14 cellular contexts compared by ENCODE assay signal in genomic region chr13:79267560-79267959, GRCh38.
DNase-seq lines count a peak whose midpoint lies in the region; ATAC-seq, FAIRE-seq and TF ChIP-seq lines count a peak whose summit lies in the region.
"Had no signal": no experiment of that assay in that cellular context is flagged by ENCODE, and none has a peak within 500 bp of the region (broad histone marks: within the 10 kb centered on the region; RNA-seq: fewer than 3 reads in every experiment).

No MANE protein-coding gene starts in this region.

- no peak overlapping the region for H3K4me3 ChIP-seq in bronchial epithelial cell (ENCODE audit: low read depth, low read length)
- no peak overlapping the region for H3K4me3 ChIP-seq in upper lobe of right lung

- no peak overlapping the region for H3K27ac ChIP-seq in upper lobe of right lung
- H3K27ac ChIP-seq: C4-2B had no signal

- TF ChIP-seq CTCF in bronchial epithelial cell (IDR thresholded peaks at IDR 0.05; ENCODE audit: insufficient read depth, low read length, severe bottlenecking) (no peak), upper lobe of right lung (IDR thresholded peaks at IDR 0.05) (no peak)

- intact Hi-C loops in upper lobe of right lung (cut with DNase I): no loop called here

- no peaks in the 10 kb centered on the region for H3K4me1 ChIP-seq in upper lobe of right lung

- DNase-seq in ELR (ENCODE audit: low read depth): peak; percentile 11
- peak; percentile 54 for DNase-seq in HT1080 (ENCODE audit: low read depth)
- DNase-seq in bronchial epithelial cell (ENCODE audit: low read depth): peak; percentile 36
- peak; percentile 9 for DNase-seq in myocyte (ENCODE audit: low read depth)
- no peak for DNase-seq in NOMO-1 treated with dmso at 0.1 percent for 144 hours (lab: John Stamatoyannopoulos, UW; ENCODE audit: unreplicated experiment)
- no peak for DNase-seq in upper lobe of right lung
- DNase-seq in NCI-H1930 (lab: John Stamatoyannopoulos, UW): no peak
- DNase-seq: CD4-positive, alpha-beta memory T cell; DND-41; GF-D8; IMR-90 had no signal

- FAIRE-seq in bronchial epithelial cell (lab: Jason Lieb, UNC): no peak
- FAIRE-seq: A204.1 had no signal

- ATAC-seq in upper lobe of right lung: no peak
- ATAC-seq: HCT116 had no signal

- H3K9me3 ChIP-seq in upper lobe of right lung: no peaks in the 10 kb centered on the region

- H3K27me3 ChIP-seq in bronchial epithelial cell (ENCODE audit: control insufficient read depth, insufficient read depth, low read length) (peaks cover 1% of the 10 kb centered on the region), upper lobe of right lung (no peaks in the 10 kb centered on the region)

- H3K36me3 ChIP-seq in bronchial epithelial cell (ENCODE audit: control insufficient read depth, insufficient read depth, low read length) (no peaks in the 10 kb centered on the region), upper lobe of right lung (no peaks in the 10 kb centered on the region)

Comparison
In these comparisons a context has a peak if more than half of its experiments do, and no peak if none do; other contexts are left out.
1. DNase-seq: peak in ELR (single experiment), HT1080 (single experiment), bronchial epithelial cell (single experiment) and myocyte (single experiment); none in NOMO-1 treated with dmso at 0.1 percent for 144 hours (single experiment), upper lobe of right lung (single experiment) and NCI-H1930 (0 of 2).